In the genomic region with DNA sequence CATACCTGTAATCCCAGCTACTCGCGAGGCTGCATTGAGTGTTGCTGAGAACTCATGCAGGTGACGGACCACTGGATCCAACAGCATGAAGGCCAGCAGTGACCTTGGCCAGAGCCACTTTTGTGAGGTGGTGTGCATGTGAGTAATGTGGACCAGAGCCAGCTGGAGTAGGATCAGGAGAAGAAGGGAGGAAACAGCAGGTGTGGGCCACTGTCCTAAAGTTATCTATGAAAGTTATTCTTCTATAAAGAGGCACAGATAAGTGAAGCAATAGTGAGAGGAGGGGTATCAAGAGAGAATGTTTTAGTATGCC, we compare ENCODE assay signal across 18 cellular contexts. TPM values are rescaled to one million over a fixed set of nuclear protein-coding genes. Genes with fewer than 3 reads are reported as not detected.
"Had no signal": no experiment of that assay in that cellular context is flagged by ENCODE, and none has a peak within 500 bp of the region (broad histone marks: within the 10 kb centered on the region; RNA-seq: fewer than 3 reads in every experiment).

No MANE protein-coding gene starts in this region.

- H3K27me3 Mint-ChIP-seq: activated CD4-positive, alpha-beta memory T cell treated with anti-CD3 and anti-CD28 coated beads for 36 hours had no signal

- H3K9me3 Mint-ChIP-seq: activated CD4-positive, alpha-beta memory T cell treated with anti-CD3 and anti-CD28 coated beads for 36 hours; naive thymus-derived CD4-positive, alpha-beta T cell had no signal

- ATAC-seq: esophagus mucosa; left lobe of liver; naive thymus-derived CD4-positive, alpha-beta T cell; stimulated activated naive CD8-positive, alpha-beta T cell treated with anti-CD3 and anti-CD28 coated beads, Interleukin-15, Interleukin-2, amounts not matched to agents 100 U/mL and 50 U/mL, for 24 hours had no signal

- H3K27ac Mint-ChIP-seq: activated CD4-positive, alpha-beta memory T cell treated with anti-CD3 and anti-CD28 coated beads for 36 hours; activated T-cell treated with anti-CD3 and anti-CD28 coated beads, Interleukin-2, amount 50 U/mL, for 72 hours had no signal

- H3K36me3 Mint-ChIP-seq: activated CD4-positive, alpha-beta memory T cell treated with anti-CD3 and anti-CD28 coated beads for 36 hours had no signal

- H3K4me3 Mint-ChIP-seq: activated CD4-positive, alpha-beta memory T cell treated with anti-CD3 and anti-CD28 coated beads for 36 hours; activated T-cell treated with anti-CD3 and anti-CD28 coated beads, Interleukin-2, amount 50 U/mL, for 72 hours had no signal

- DNase-seq: activated CD4-positive, alpha-beta memory T cell treated with anti-CD3 and anti-CD28 coated beads for 36 hours; activated CD4-positive, alpha-beta T cell treated with anti-CD3 and anti-CD28 coated beads for 1 hour; activated gamma-delta T cell treated with Interleukin-2 at 50 U/mL for 16 hours; activated T-cell treated with anti-CD3 and anti-CD28 coated beads, Interleukin-2, amount 50 U/mL, for 72 hours; caudate nucleus; colonic mucosa; islet precursor cell; mammary epithelial cell; naive thymus-derived CD4-positive, alpha-beta T cell; nucleus accumbens; SK-N-SH; stimulated activated CD4-positive, alpha-beta T cell treated with anti-CD3 and anti-CD28 coated beads, Interleukin-4, amount 100 ng/mL, for 24 hours; stimulated activated naive CD8-positive, alpha-beta T cell treated with anti-CD3 and anti-CD28 coated beads, Interleukin-15, Interleukin-2, amounts not matched to agents 100 U/mL and 50 U/mL, for 24 hours; T-helper 1 cell had no signal

RNA-seq across cellular contexts. Expression of a gene that starts 47.8 kb away (rescaled TPM):
- total RNA-seq: esophagus mucosa, mononuclear cell, skeletal muscle tissue had no signal
